ENCODE assay signal across 12 cellular contexts in genomic region chr10:121683803-121684202, GRCh38.
"Had no signal": no experiment of that assay in that cellular context is flagged by ENCODE, and none has a peak within 500 bp of the region (broad histone marks: within the 10 kb centered on the region; RNA-seq: fewer than 3 reads in every experiment).

No MANE protein-coding gene starts in this region.

- H3K36me3 Mint-ChIP-seq: activated naive CD4-positive, alpha-beta T cell treated with anti-CD3 and anti-CD28 coated beads, Interleukin-2, amount 50 U/mL, for 24 hours; naive thymus-derived CD4-positive, alpha-beta T cell had no signal

- H3K4me3 Mint-ChIP-seq: activated naive CD4-positive, alpha-beta T cell treated with anti-CD3 and anti-CD28 coated beads, Interleukin-2, amount 50 U/mL, for 24 hours; naive thymus-derived CD4-positive, alpha-beta T cell; stimulated activated naive CD8-positive, alpha-beta T cell treated with anti-CD3 and anti-CD28 coated beads, Interleukin-15, Interleukin-2, amounts not matched to agents 100 ng/mL and 50 ng/mL, for 24 hours; T-helper 1 cell treated with Interleukin-12 subunit alpha and Interleukin-12 subunit beta and Interleukin-4 antibody, amounts not matched to agents 30 μg/mL and 1 μg/mL, for 36 hours had no signal

- ATAC-seq: left cardiac atrium; naive thymus-derived CD4-positive, alpha-beta T cell; psoas muscle; upper lobe of right lung had no signal

- H3K36me3 ChIP-seq: sigmoid colon, upper lobe of right lung had no signal

- DNase-seq: central memory CD4-positive, alpha-beta T cell; erythroblast; left cardiac atrium; mammary epithelial cell; naive thymus-derived CD4-positive, alpha-beta T cell; psoas muscle; sigmoid colon; stimulated activated CD4-positive, alpha-beta T cell treated with anti-CD3 and anti-CD28 coated beads, Interleukin-12 subunit alpha, Interleukin-12 subunit beta, amount 100 ng/mL, for 4 hours; upper lobe of right lung had no signal

- H3K4me1 Mint-ChIP-seq: activated naive CD4-positive, alpha-beta T cell treated with anti-CD3 and anti-CD28 coated beads, Interleukin-2, amount 50 U/mL, for 24 hours; naive thymus-derived CD4-positive, alpha-beta T cell had no signal

- H3K27ac ChIP-seq: psoas muscle, sigmoid colon, upper lobe of right lung had no signal

- H3K27me3 ChIP-seq: sigmoid colon, upper lobe of right lung had no signal

- H3K27me3 Mint-ChIP-seq: stimulated activated naive CD8-positive, alpha-beta T cell treated with anti-CD3 and anti-CD28 coated beads, Interleukin-15, Interleukin-2, amounts not matched to agents 100 ng/mL and 50 ng/mL, for 24 hours had no signal

- H3K9me3 ChIP-seq: psoas muscle, sigmoid colon, upper lobe of right lung had no signal

- H3K4me3 ChIP-seq: psoas muscle, sigmoid colon, upper lobe of right lung had no signal

- H3K4me1 ChIP-seq: psoas muscle, upper lobe of right lung had no signal

- H3K27ac Mint-ChIP-seq: activated naive CD4-positive, alpha-beta T cell treated with anti-CD3 and anti-CD28 coated beads, Interleukin-2, amount 50 U/mL, for 24 hours; naive thymus-derived CD4-positive, alpha-beta T cell; stimulated activated naive CD8-positive, alpha-beta T cell treated with anti-CD3 and anti-CD28 coated beads, Interleukin-15, Interleukin-2, amounts not matched to agents 100 ng/mL and 50 ng/mL, for 24 hours; T-helper 1 cell treated with Interleukin-12 subunit alpha and Interleukin-12 subunit beta and Interleukin-4 antibody, amounts not matched to agents 30 μg/mL and 1 μg/mL, for 36 hours had no signal

- H3K9me3 Mint-ChIP-seq: activated naive CD4-positive, alpha-beta T cell treated with anti-CD3 and anti-CD28 coated beads, Interleukin-2, amount 50 U/mL, for 24 hours; stimulated activated naive CD8-positive, alpha-beta T cell treated with anti-CD3 and anti-CD28 coated beads, Interleukin-15, Interleukin-2, amounts not matched to agents 100 ng/mL and 50 ng/mL, for 24 hours; T-helper 1 cell treated with Interleukin-12 subunit alpha and Interleukin-12 subunit beta and Interleukin-4 antibody, amounts not matched to agents 30 μg/mL and 1 μg/mL, for 36 hours had no signal
